In genomic region chr2:162243305-162243693, GRCh38 we compare ENCODE assay signal across 11 cellular contexts. TPM values are rescaled to one million over a fixed set of nuclear protein-coding genes. Genes with fewer than 3 reads are reported as not detected.
DNase-seq lines count a peak whose midpoint lies in the region; ATAC-seq and TF ChIP-seq lines count a peak whose summit lies in the region.
"Had no signal": no experiment of that assay in that cellular context is flagged by ENCODE, and none has a peak within 500 bp of the region (broad histone marks: within the 10 kb centered on the region; RNA-seq: fewer than 3 reads in every experiment).

Gene FAP, minus strand, starts transcription at chr2:162243445. Its CDS starts 118 bp downstream, at chr2:162243327.

- TF ChIP-seq CTCF in MCF 10A (IDR thresholded peaks at IDR 0.05; ENCODE audit: unreplicated experiment) (no peak), smooth muscle cell (IDR thresholded peaks at IDR 0.05; ENCODE audit: borderline replicate concordance, insufficient read depth, poor library complexity, severe bottlenecking) (no peak)

- H2AFZ ChIP-seq in smooth muscle cell (ENCODE audit: low read depth), result no peak within 1 kb of the TSS

- H3K27me3 ChIP-seq in right cardiac atrium (ENCODE audit: control insufficient read depth, insufficient read depth) (no peaks in the 10 kb centered on the region), smooth muscle cell (ENCODE audit: low read depth) (no peaks in the 10 kb centered on the region)

- H3K27ac ChIP-seq in right cardiac atrium (ENCODE audit: low read length), result no peak within 1 kb of the TSS
- peak within 1 kb of the TSS; percentile 99 for H3K27ac ChIP-seq in smooth muscle cell (ENCODE audit: low read depth)

- DNase-seq in GM04503 (ENCODE audit: low read depth) (peak; percentile 79), MCF 10A (ENCODE audit: unreplicated experiment) (peak; percentile 68), right cardiac atrium (no peak), smooth muscle cell (lab: John Stamatoyannopoulos, UW; ENCODE audit: unreplicated experiment) (no peak), glomerular visceral epithelial cell (ENCODE audit: extremely low spot score) (no peak), iPS-NIHi7 (ENCODE audit: extremely low spot score) (no peak), mucosa of gallbladder (ENCODE audit: low spot score) (no peak), NCI-H128 (lab: John Stamatoyannopoulos, UW; ENCODE audit: unreplicated experiment) (no peak)
- DNase-seq: activated gamma-delta T cell, DMS153, NCI-H1105 had no signal

- H3K36me3 ChIP-seq in smooth muscle cell (ENCODE audit: low read depth), result no peaks in the 10 kb centered on the region

- H3F3A ChIP-seq in smooth muscle cell (ENCODE audit: low read depth), result peaks cover 32% of the 10 kb centered on the region

- peak within 1 kb of the TSS; percentile 60 for H3K4me3 Mint-ChIP-seq in MCF 10A (ENCODE audit: unreplicated experiment)

- no peaks in the 10 kb centered on the region for H3K27me3 Mint-ChIP-seq in MCF 10A (ENCODE audit: insufficient read depth, unreplicated experiment)

- peaks cover 25% of the 10 kb centered on the region for H3K79me2 ChIP-seq in smooth muscle cell (ENCODE audit: low read depth)

- no peaks in the 10 kb centered on the region for H3K9me3 Mint-ChIP-seq in MCF 10A (ENCODE audit: unreplicated experiment)

- peak within 1 kb of the TSS; percentile 92 for H3K27ac Mint-ChIP-seq in MCF 10A (ENCODE audit: low read depth, unreplicated experiment)

- POLR2A ChIA-PET in MCF 10A (lab: Yijun Ruan, JAX), result interaction anchor here (0.9 to 2.9 kb wide), 10 partner anchors 10 to 76 kb away, joined by 4 to 13 read pairs (median 6); partner anchors contain the start of gene IFIH1

- H3K9me3 ChIP-seq in right cardiac atrium (ENCODE audit: control insufficient read depth, low read length), result no peaks in the 10 kb centered on the region
- no peaks in the 10 kb centered on the region for H3K9me3 ChIP-seq in smooth muscle cell (replicated peaks; ENCODE audit: low read depth)

- peak in 1 of 2 donors; percentile 16 for ATAC-seq in right cardiac atrium

- no peaks in the 10 kb centered on the region for H4K20me1 ChIP-seq in smooth muscle cell (ENCODE audit: low read depth)

- BruUV-seq in MCF 10A (replicated peaks; lab: Mats Ljungman, UMichigan), result no TSS peak

- 36% methylated on average over 6 of the region's 6 CpGs for whole genome bisulfite sequencing in right cardiac atrium
- 10% methylated on average over 6 of the region's 6 CpGs for WGBS in smooth muscle cell (ENCODE audit: low lambda C conversion rate)

- no peaks in the 10 kb centered on the region for H3K36me3 Mint-ChIP-seq in MCF 10A (ENCODE audit: insufficient read depth, unreplicated experiment)

- peaks cover 54% of the 10 kb centered on the region for H3K4me1 Mint-ChIP-seq in MCF 10A (ENCODE audit: insufficient read depth, unreplicated experiment)

- CTCF ChIA-PET in MCF 10A (lab: Yijun Ruan, JAX), result interaction anchor here (0.7 to 6.8 kb wide), 7 partner anchors 11 to 109 kb away, joined by 3 to 56 read pairs (median 4); no protein-coding TSS in a partner anchor

- H3K9ac ChIP-seq in smooth muscle cell (ENCODE audit: low read depth), result peak within 1 kb of the TSS; percentile 82

- H3K4me3 ChIP-seq in right cardiac atrium (ENCODE audit: low read length) (peak within 1 kb of the TSS; percentile 43), smooth muscle cell (peak within 1 kb of the TSS; percentile 42)

- H3K4me1 ChIP-seq in right cardiac atrium (ENCODE audit: control insufficient read depth, insufficient read depth, low read length) (peaks cover 2% of the 10 kb centered on the region), smooth muscle cell (ENCODE audit: low read depth) (peaks cover 39% of the 10 kb centered on the region)

- intact Hi-C loops in MCF 10A (cut with micrococcal nuclease), result no loop called here
- intact Hi-C loops in right cardiac atrium (cut with DNase I), result no loop called here

- peak within 1 kb of the TSS; percentile 86 for H3K4me2 ChIP-seq in smooth muscle cell

RNA-seq across cellular contexts. Expression of gene FAP, which starts in this region (rescaled TPM):
- total RNA-seq in MCF 10A (2022) (8.7 and 12.1 TPM in 2 replicates), right cardiac atrium (under 1 TPM; 0.29 to 0.97 (median 0.46) TPM), smooth muscle cell (47.0 and 94.5 TPM in 2 replicates), mucosa of gallbladder (1.8 TPM)
- polyA plus RNA-seq in right cardiac atrium (0.43 TPM), smooth muscle cell (22.3 and 29.6 TPM in 2 replicates)

Comparison
In these comparisons a context has a peak if more than half of its experiments do, and no peak if none do; other contexts are left out.
1. RNA of gene FAP (polyA plus RNA-seq): 22.3 to 29.6 TPM in smooth muscle cell; 0.43 TPM in right cardiac atrium (single experiment); every median in the first group is over 10 times any median in the second.
2. DNase-seq: peak in GM04503 (single experiment) and MCF 10A (single experiment); none in right cardiac atrium (0 of 3), smooth muscle cell (single experiment), glomerular visceral epithelial cell (single experiment), iPS-NIHi7 (single experiment), mucosa of gallbladder (single experiment) and NCI-H128 (single experiment).